In genomic region chr3:131998027-131998426, GRCh38 we compare ENCODE assay signal across 32 cellular contexts. TPM values are rescaled to one million over a fixed set of nuclear protein-coding genes. Genes with fewer than 3 reads are reported as not detected.
"Had no signal": no experiment of that assay in that cellular context is flagged by ENCODE, and none has a peak within 500 bp of the region (broad histone marks: within the 10 kb centered on the region; RNA-seq: fewer than 3 reads in every experiment).

No MANE protein-coding gene starts in this region.

- H3K4me2 ChIP-seq: hepatocyte, smooth muscle cell had no signal

- H3K4me1 ChIP-seq: left lung, lower lobe of right lung, right atrium auricular region, right lobe of liver, tibial nerve, uterus had no signal

- H3K36me3 ChIP-seq: left lung, lower lobe of right lung, neutrophil, ovary, right atrium auricular region, right lobe of liver, tibial nerve, uterus had no signal

- H3K4me3 ChIP-seq: hepatocyte, left lung, lower lobe of right lung, ovary, right atrium auricular region, right lobe of liver, smooth muscle cell, tibial nerve, uterus had no signal

- H3K36me3 Mint-ChIP-seq: immature natural killer cell; naive thymus-derived CD8-positive, alpha-beta T cell; stimulated activated memory B cell treated with anti-CD40 and anti-IgM and Interleukin-4, amounts not matched to agents 10 μg/mL and 1 μg/mL and 100 μg/mL, for 72 hours; type B pancreatic cell had no signal

- ATAC-seq: left colon; left lung; lower lobe of right lung; naive thymus-derived CD8-positive, alpha-beta T cell; right lobe of liver; stimulated activated memory B cell treated with anti-CD40 and anti-IgM and Interleukin-4, amounts not matched to agents 10 μg/mL and 1 μg/mL and 100 μg/mL, for 72 hours; stimulated activated naive CD8-positive, alpha-beta T cell treated with anti-CD3 and anti-CD28 coated beads, Interleukin-15, amount 100 ng/mL, for 72 hours had no signal

- H3K4me3 Mint-ChIP-seq: immature natural killer cell; naive thymus-derived CD8-positive, alpha-beta T cell; nephron; neural crest cell; stimulated activated memory B cell treated with anti-CD40 and anti-IgM and Interleukin-4, amounts not matched to agents 10 μg/mL and 1 μg/mL and 100 μg/mL, for 72 hours; stimulated activated naive CD8-positive, alpha-beta T cell treated with anti-CD3 and anti-CD28 coated beads, Interleukin-15, amount 100 ng/mL, for 72 hours; type B pancreatic cell had no signal

- H3K27me3 Mint-ChIP-seq: progenitor cell of endocrine pancreas; stimulated activated memory B cell treated with anti-CD40 and anti-IgM and Interleukin-4, amounts not matched to agents 10 μg/mL and 1 μg/mL and 100 μg/mL, for 72 hours had no signal

- H3K4me1 Mint-ChIP-seq: immature natural killer cell; naive thymus-derived CD8-positive, alpha-beta T cell; nephron; stimulated activated memory B cell treated with anti-CD40 and anti-IgM and Interleukin-4, amounts not matched to agents 10 μg/mL and 1 μg/mL and 100 μg/mL, for 72 hours; stimulated activated naive CD8-positive, alpha-beta T cell treated with anti-CD3 and anti-CD28 coated beads, Interleukin-15, amount 100 ng/mL, for 72 hours had no signal

- DNase-seq: immature natural killer cell; kidney; left colon; left lung; lower lobe of right lung; mammary epithelial cell; mesenchymal stem cell; naive thymus-derived CD8-positive, alpha-beta T cell; occipital lobe; ovary; right lobe of liver; stimulated activated CD4-positive, alpha-beta T cell treated with anti-CD3 and anti-CD28 coated beads, Interleukin-1b, Interleukin-23, amount 100 ng/mL, for 48 hours; stimulated activated CD4-positive, alpha-beta T cell treated with anti-CD3 and anti-CD28 coated beads, Interleukin-2, amount 100 ng/mL, for 48 hours; stimulated activated CD4-positive, alpha-beta T cell treated with anti-CD3 and anti-CD28 coated beads, Interleukin-4, amount 100 ng/mL, for 4 hours; stimulated activated CD8-positive, alpha-beta memory T cell treated with anti-CD3 and anti-CD28 coated beads, Interleukin-4, amount 100 ng/mL, for 48 hours; stimulated activated naive CD4-positive, alpha-beta T cell treated with Interleukin-2 at 50 U/mL for 16 hours; stimulated activated naive CD8-positive, alpha-beta T cell treated with anti-CD3 and anti-CD28 coated beads, Interleukin-15, amount 100 ng/mL, for 72 hours; substantia nigra; uterus had no signal

- H3K9me3 Mint-ChIP-seq: naive thymus-derived CD8-positive, alpha-beta T cell; nephron; neural crest cell; stimulated activated memory B cell treated with anti-CD40 and anti-IgM and Interleukin-4, amounts not matched to agents 10 μg/mL and 1 μg/mL and 100 μg/mL, for 72 hours; stimulated activated naive CD8-positive, alpha-beta T cell treated with anti-CD3 and anti-CD28 coated beads, Interleukin-15, amount 100 ng/mL, for 72 hours; type B pancreatic cell had no signal

- H2AFZ ChIP-seq: hepatocyte had no signal

- H3K9me3 ChIP-seq: left lung, lower lobe of right lung, neutrophil, ovary, right atrium auricular region, right lobe of liver, tibial nerve, uterus had no signal

- H3K27ac ChIP-seq: hepatocyte, left lung, lower lobe of right lung, neutrophil, ovary, right atrium auricular region, right lobe of liver, tibial nerve, uterus had no signal

- H3K79me2 ChIP-seq: hepatocyte had no signal

- H3K27ac Mint-ChIP-seq: immature natural killer cell; naive thymus-derived CD8-positive, alpha-beta T cell; nephron; progenitor cell of endocrine pancreas; stimulated activated memory B cell treated with anti-CD40 and anti-IgM and Interleukin-4, amounts not matched to agents 10 μg/mL and 1 μg/mL and 100 μg/mL, for 72 hours; stimulated activated naive CD8-positive, alpha-beta T cell treated with anti-CD3 and anti-CD28 coated beads, Interleukin-15, amount 100 ng/mL, for 72 hours; type B pancreatic cell had no signal

- H3K27me3 ChIP-seq: hepatocyte, left lung, ovary, right atrium auricular region, right lobe of liver, tibial nerve, uterus had no signal

- FAIRE-seq: islet of Langerhans, kidney had no signal

RNA-seq across cellular contexts. Expression of gene CPNE4, which starts 36.8 kb away (rescaled TPM):
- total RNA-seq: naive thymus-derived CD8-positive, alpha-beta T cell; pulmonary artery endothelial cell; right lobe of liver; skeletal muscle tissue had no signal
- polyA plus RNA-seq: immature natural killer cell; naive thymus-derived CD8-positive, alpha-beta T cell had no signal
